In the genomic region with DNA sequence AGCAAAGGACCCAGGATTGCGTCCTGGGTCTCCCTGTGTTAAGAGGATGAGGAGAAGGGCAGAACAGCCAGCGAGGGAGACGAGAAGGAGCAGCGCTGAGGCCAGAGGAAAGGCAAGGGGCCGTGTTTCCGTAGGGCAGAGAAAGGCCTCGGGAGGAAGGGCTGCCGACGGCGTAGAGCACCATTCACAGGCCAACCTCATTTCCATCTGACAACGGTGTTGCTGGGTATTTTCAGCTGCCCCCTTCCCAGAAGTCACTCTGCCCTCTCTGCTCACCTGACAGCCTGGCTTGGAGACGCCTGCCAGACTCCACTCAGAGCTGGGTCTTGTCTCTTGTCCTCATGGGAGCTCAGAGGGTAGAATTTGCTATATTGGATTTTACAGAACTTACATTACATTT, we compare ENCODE assay signal across 32 cellular contexts. TPM values are rescaled to one million over a fixed set of nuclear protein-coding genes. Genes with fewer than 3 reads are reported as not detected.
"Had no signal": no experiment of that assay in that cellular context is flagged by ENCODE, and none has a peak within 500 bp of the region (broad histone marks: within the 10 kb centered on the region; RNA-seq: fewer than 3 reads in every experiment).

No MANE protein-coding gene starts in this region.

- H3K4me3 ChIP-seq: ascending aorta, lung, mucosa of descending colon, ovary, prostate gland, smooth muscle cell, stomach, thyroid gland, upper lobe of left lung, vagina had no signal

- H3K4me2 ChIP-seq: smooth muscle cell had no signal

- DNase-seq: activated CD4-positive, alpha-beta T cell treated with anti-CD3 and anti-CD28 coated beads, Interleukin-2, amount 50 U/mL, for 4 hours; activated CD4-positive, CD25-positive, alpha-beta regulatory T cell treated with anti-CD3 and anti-CD28 coated beads, Interleukin-2, amount 50 U/mL, for 72 hours; activated CD8-positive, alpha-beta memory T cell treated with anti-CD3 and anti-CD28 coated beads, Interleukin-2, amount 50 U/mL, for 4 hours; activated gamma-delta T cell; activated T-cell treated with anti-CD3 and anti-CD28 coated beads, Interleukin-2, amount 50 U/mL, for 1 hour; brain microvascular endothelial cell; caudate nucleus; cortex of kidney; foreskin fibroblast; head of caudate nucleus; mucosa of descending colon; ovary; retina; stimulated activated CD4-positive, alpha-beta T cell treated with anti-CD3 and anti-CD28 coated beads, Interleukin-1b, Interleukin-23, amount 100 ng/mL, for 48 hours; stimulated activated CD4-positive, alpha-beta T cell treated with anti-CD3 and anti-CD28 coated beads, Interleukin-4, amount 100 ng/mL, for 4 hours; stimulated activated CD8-positive, alpha-beta memory T cell treated with anti-CD3 and anti-CD28 coated beads, Interleukin-4, amount 100 ng/mL, for 48 hours; stimulated activated naive B cell treated with anti-CD40 and anti-IgM and Interleukin-4, amounts not matched to agents 10 μg/mL and 1 μg/mL and 100 μg/mL, for 72 hours; stomach; T1000; thyroid gland; upper lobe of left lung; WERI-Rb-1 had no signal

- ATAC-seq: esophagus mucosa; left lobe of liver; mucosa of descending colon; natural killer cell treated with Interleukin-12 subunit alpha and Interleukin-12 subunit beta and Interleukin-15 and Interleukin-18, amount 100 ng/mL, for 72 hours; stimulated activated naive B cell treated with anti-CD40 and anti-IgM and Interleukin-4, amounts not matched to agents 10 μg/mL and 1 μg/mL and 100 μg/mL, for 72 hours had no signal

- H3K9me3 ChIP-seq: ascending aorta, mucosa of descending colon, neutrophil, ovary, prostate gland, stomach, thyroid gland, upper lobe of left lung, vagina had no signal

- H3K27me3 Mint-ChIP-seq: activated naive CD8-positive, alpha-beta T cell; natural killer cell treated with Interleukin-12 subunit alpha and Interleukin-12 subunit beta and Interleukin-15 and Interleukin-18, amount 100 ng/mL, for 72 hours; stimulated activated naive B cell treated with anti-CD40 and anti-IgM and Interleukin-4, amounts not matched to agents 10 μg/mL and 1 μg/mL and 100 μg/mL, for 72 hours had no signal

- H3K36me3 ChIP-seq: brain microvascular endothelial cell, ovary, prostate gland had no signal

- H3K4me3 Mint-ChIP-seq: activated naive CD8-positive, alpha-beta T cell; natural killer cell treated with Interleukin-12 subunit alpha and Interleukin-12 subunit beta and Interleukin-15 and Interleukin-18, amount 100 ng/mL, for 72 hours; stimulated activated naive B cell treated with anti-CD40 and anti-IgM and Interleukin-4, amounts not matched to agents 10 μg/mL and 1 μg/mL and 100 μg/mL, for 72 hours had no signal

- H3K9me3 Mint-ChIP-seq: natural killer cell treated with Interleukin-12 subunit alpha and Interleukin-12 subunit beta and Interleukin-15 and Interleukin-18, amount 100 ng/mL, for 72 hours; stimulated activated naive B cell treated with anti-CD40 and anti-IgM and Interleukin-4, amounts not matched to agents 10 μg/mL and 1 μg/mL and 100 μg/mL, for 72 hours had no signal

- H3K27me3 ChIP-seq: ascending aorta, brain microvascular endothelial cell, neutrophil, ovary, stomach, thyroid gland, upper lobe of left lung, vagina had no signal

- H3K4me1 ChIP-seq: ascending aorta, prostate gland, stomach, thyroid gland, upper lobe of left lung, vagina had no signal

- H3K27ac Mint-ChIP-seq: natural killer cell treated with Interleukin-12 subunit alpha and Interleukin-12 subunit beta and Interleukin-15 and Interleukin-18, amount 100 ng/mL, for 72 hours; stimulated activated naive B cell treated with anti-CD40 and anti-IgM and Interleukin-4, amounts not matched to agents 10 μg/mL and 1 μg/mL and 100 μg/mL, for 72 hours had no signal

- H3K27ac ChIP-seq: ascending aorta, brain microvascular endothelial cell, neutrophil, ovary, prostate gland, stomach, thyroid gland, upper lobe of left lung, vagina, WERI-Rb-1 had no signal

RNA-seq across cellular contexts. Expression of a gene that starts 51.4 kb away (rescaled TPM):
- total RNA-seq: ascending aorta had no signal
